In the genomic region with DNA sequence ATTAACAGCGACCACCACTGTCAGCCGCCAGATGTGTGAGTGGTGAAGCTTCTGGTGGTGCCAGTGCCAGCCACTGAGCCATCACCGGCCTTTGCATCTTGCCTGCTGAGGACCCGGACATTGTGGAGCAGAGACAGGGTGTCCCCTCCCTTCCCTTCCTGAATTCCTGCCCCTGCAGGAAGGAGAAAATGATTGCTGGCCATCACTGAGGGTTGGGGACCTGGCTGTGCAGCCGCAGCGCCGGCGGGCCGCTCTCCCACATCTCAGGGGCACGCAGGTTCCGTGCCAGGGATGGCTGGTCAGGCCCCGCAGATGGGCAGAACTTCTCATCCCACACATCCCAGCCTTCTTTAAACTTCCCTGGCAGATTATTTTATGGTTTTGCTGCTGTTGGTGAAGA, we compare ENCODE assay signal across 20 cellular contexts. TPM values are rescaled to one million over a fixed set of nuclear protein-coding genes. Genes with fewer than 3 reads are reported as not detected.
DNase-seq lines count a peak whose midpoint lies in the region; ATAC-seq and TF ChIP-seq lines count a peak whose summit lies in the region.
"Had no signal": no experiment of that assay in that cellular context is flagged by ENCODE, and none has a peak within 500 bp of the region (broad histone marks: within the 10 kb centered on the region; RNA-seq: fewer than 3 reads in every experiment).

No MANE protein-coding gene starts in this region.

- peaks cover 28% of the 10 kb centered on the region for H4K20me1 ChIP-seq in neural progenitor cell (ENCODE audit: low read depth)

- H3K27me3 ChIP-seq in endodermal cell (ENCODE audit: control insufficient read depth, insufficient read depth, low read length, poor library complexity, severe bottlenecking), result no peaks in the 10 kb centered on the region
- no peaks in the 10 kb centered on the region for H3K27me3 ChIP-seq in neural progenitor cell

- peaks cover 21% of the 10 kb centered on the region for H3K9me3 ChIP-seq in endodermal cell (ENCODE audit: control insufficient read depth, low read length)
- H3K9me3 ChIP-seq in neural progenitor cell (ENCODE audit: low read depth), result peaks cover 3% of the 10 kb centered on the region
- H3K9me3 ChIP-seq: A549 had no signal

- ATAC-seq in activated CD8-positive, alpha-beta memory T cell treated with anti-CD3 and anti-CD28 coated beads, Interleukin-2, amount 10 ng/mL, durations not matched to agents 7 days and 5 days, result no peak
- ATAC-seq in GM21423 (IDR thresholded peaks at IDR 0.05; ENCODE audit: unreplicated experiment), result no peak
- ATAC-seq: HCT116 had no signal

- H3K27ac Mint-ChIP-seq in activated CD8-positive, alpha-beta memory T cell treated with anti-CD3 and anti-CD28 coated beads, Interleukin-2, amount 10 ng/mL, durations not matched to agents 7 days and 5 days, result no peak overlapping the region
- H3K27ac Mint-ChIP-seq in endodermal cell, result no peak overlapping the region
- no peak overlapping the region for H3K27ac Mint-ChIP-seq in neural progenitor cell
- H3K27ac Mint-ChIP-seq: CD4-positive, alpha-beta T cell; HFFc6 had no signal

- peaks cover 65% of the 10 kb centered on the region for H3K4me1 Mint-ChIP-seq in activated CD8-positive, alpha-beta memory T cell treated with anti-CD3 and anti-CD28 coated beads, Interleukin-2, amount 10 ng/mL, durations not matched to agents 7 days and 5 days
- H3K4me1 Mint-ChIP-seq in endodermal cell, result peaks cover 50% of the 10 kb centered on the region
- peaks cover 39% of the 10 kb centered on the region for H3K4me1 Mint-ChIP-seq in neural progenitor cell

- H3K9ac ChIP-seq in endodermal cell (ENCODE audit: extremely low read depth, low read length, poor library complexity, severe bottlenecking) (no peak overlapping the region), neural progenitor cell (no peak overlapping the region)

- H3K4me3 Mint-ChIP-seq in activated CD8-positive, alpha-beta memory T cell treated with anti-CD3 and anti-CD28 coated beads, Interleukin-2, amount 10 ng/mL, durations not matched to agents 7 days and 5 days, result no peak overlapping the region
- H3K4me3 Mint-ChIP-seq in endodermal cell (no peak overlapping the region), neural progenitor cell (peak overlapping the region; percentile 46)
- H3K4me3 Mint-ChIP-seq: CD4-positive, alpha-beta T cell; HFFc6 had no signal

- no peak overlapping the region for H3K27ac ChIP-seq in endodermal cell (ENCODE audit: low read depth, low read length)
- H3K27ac ChIP-seq in neural progenitor cell, result no peak overlapping the region
- H3K27ac ChIP-seq: C4-2B, HL-60 had no signal

- H3K27me3 Mint-ChIP-seq in activated CD8-positive, alpha-beta memory T cell treated with anti-CD3 and anti-CD28 coated beads, Interleukin-2, amount 10 ng/mL, durations not matched to agents 7 days and 5 days, result no peaks in the 10 kb centered on the region
- no peaks in the 10 kb centered on the region for H3K27me3 Mint-ChIP-seq in endodermal cell (ENCODE audit: insufficient read depth)
- H3K27me3 Mint-ChIP-seq in neural progenitor cell (ENCODE audit: insufficient read depth, low read depth), result peaks cover 2% of the 10 kb centered on the region
- H3K27me3 Mint-ChIP-seq: CD4-positive, alpha-beta T cell had no signal

- H3K4me1 ChIP-seq in endodermal cell (ENCODE audit: control insufficient read depth, insufficient read depth, low read length) (peaks cover 25% of the 10 kb centered on the region), neural progenitor cell (no peaks in the 10 kb centered on the region)

- TF ChIP-seq CTCF in endodermal cell (conservative IDR thresholded peaks at IDR 0.05) (no peak), neural progenitor cell (IDR thresholded peaks at IDR 0.05) (no peak)

- H3K36me3 ChIP-seq in endodermal cell (ENCODE audit: control insufficient read depth, insufficient read depth, low read length) (peaks cover 7% of the 10 kb centered on the region), neural progenitor cell (no peaks in the 10 kb centered on the region)

- no peak overlapping the region for H3K4me2 ChIP-seq in neural progenitor cell

- peaks cover 35% of the 10 kb centered on the region for H3K79me2 ChIP-seq in neural progenitor cell (ENCODE audit: low read depth)

- intact Hi-C loops in cardiac septum (cut with DNase I), result no loop called here

- 92 to 100% methylated on average over 4 to 10 of the region's 12 CpGs for WGBS in endodermal cell (ENCODE audit: insufficient coverage in 1 of 2, insufficient read length in 1 of 2), 2 experiments

- H2AFZ ChIP-seq in neural progenitor cell (replicated peaks), result no peak overlapping the region

- CTCF ChIA-PET in activated CD8-positive, alpha-beta memory T cell treated with anti-CD3 and anti-CD28 coated beads, Interleukin-2, amount 10 ng/mL, durations not matched to agents 7 days and 5 days (lab: Charles Lee), result no interaction called here

- H3F3A ChIP-seq in neural progenitor cell (ENCODE audit: low read depth), result no peaks in the 10 kb centered on the region

- H3K4me3 ChIP-seq in endodermal cell (ENCODE audit: low read length), result no peak overlapping the region
- no peak overlapping the region for H3K4me3 ChIP-seq in neural progenitor cell
- H3K4me3 ChIP-seq: A549 had no signal

- DNase-seq in activated CD8-positive, alpha-beta memory T cell treated with anti-CD3 and anti-CD28 coated beads for 24 hours, result peak; percentile 40
- DNase-seq in activated CD8-positive, alpha-beta memory T cell treated with anti-CD3 and anti-CD28 coated beads, Interleukin-2, amount 10 ng/mL, durations not matched to agents 7 days and 5 days, result no peak
- peak; percentile 48 for DNase-seq in endodermal cell
- no peak for DNase-seq in neural progenitor cell (ENCODE audit: low spot score)
- no peak for DNase-seq in cardiac septum (ENCODE audit: low spot score)
- no peak for DNase-seq in mucosa of gallbladder (ENCODE audit: low spot score)
- DNase-seq: AML-193; CD4-positive, alpha-beta T cell; DMS153; DMS79; GDM1; GOT3; H7; HFFc6; IMR-90 had no signal

- peaks cover 12% of the 10 kb centered on the region for H3K36me3 Mint-ChIP-seq in activated CD8-positive, alpha-beta memory T cell treated with anti-CD3 and anti-CD28 coated beads, Interleukin-2, amount 10 ng/mL, durations not matched to agents 7 days and 5 days
- H3K36me3 Mint-ChIP-seq in endodermal cell (ENCODE audit: low read depth) (peaks cover 26% of the 10 kb centered on the region), neural progenitor cell (peaks cover 21% of the 10 kb centered on the region)

- H3K9me3 Mint-ChIP-seq in activated CD8-positive, alpha-beta memory T cell treated with anti-CD3 and anti-CD28 coated beads, Interleukin-2, amount 10 ng/mL, durations not matched to agents 7 days and 5 days (ENCODE audit: low read depth), result no peaks in the 10 kb centered on the region
- H3K9me3 Mint-ChIP-seq in endodermal cell (peaks cover 20% of the 10 kb centered on the region), neural progenitor cell (peaks cover 18% of the 10 kb centered on the region)
- H3K9me3 Mint-ChIP-seq: CD4-positive, alpha-beta T cell; HFFc6 had no signal

RNA-seq across cellular contexts. Expression of a gene that starts 56.5 kb away (rescaled TPM):
- 10 to 100 TPM; 60.4 to 87.0 TPM for total RNA-seq in activated CD8-positive, alpha-beta memory T cell treated with anti-CD3 and anti-CD28 coated beads, Interleukin-2, amount 10 ng/mL, durations not matched to agents 7 days and 5 days
- total RNA-seq in endodermal cell (10 to 100 TPM; 45.1 to 53.4 TPM), neural progenitor cell (ENCODE audit: low replicate concordance) (7.4 and 19.9 TPM in 2 replicates), cardiac septum (32.3 TPM), mucosa of gallbladder (37.5 TPM)
- polyA plus RNA-seq in endodermal cell (2013, experiment 1 of 2), result 17.1 TPM
- polyA plus RNA-seq in endodermal cell (2013, experiment 2 of 2), result 17.6 TPM

Comparison
In these comparisons a context has a peak if more than half of its experiments do, and no peak if none do; other contexts are left out.
1. DNase-seq: peak in activated CD8-positive, alpha-beta memory T cell treated with anti-CD3 and anti-CD28 coated beads for 24 hours (single experiment) and endodermal cell (single experiment); none in activated CD8-positive, alpha-beta memory T cell treated with anti-CD3 and anti-CD28 coated beads, Interleukin-2, amount 10 ng/mL, durations not matched to agents 7 days and 5 days (single experiment), neural progenitor cell (single experiment), cardiac septum (single experiment) and mucosa of gallbladder (single experiment).